In the genomic region with DNA sequence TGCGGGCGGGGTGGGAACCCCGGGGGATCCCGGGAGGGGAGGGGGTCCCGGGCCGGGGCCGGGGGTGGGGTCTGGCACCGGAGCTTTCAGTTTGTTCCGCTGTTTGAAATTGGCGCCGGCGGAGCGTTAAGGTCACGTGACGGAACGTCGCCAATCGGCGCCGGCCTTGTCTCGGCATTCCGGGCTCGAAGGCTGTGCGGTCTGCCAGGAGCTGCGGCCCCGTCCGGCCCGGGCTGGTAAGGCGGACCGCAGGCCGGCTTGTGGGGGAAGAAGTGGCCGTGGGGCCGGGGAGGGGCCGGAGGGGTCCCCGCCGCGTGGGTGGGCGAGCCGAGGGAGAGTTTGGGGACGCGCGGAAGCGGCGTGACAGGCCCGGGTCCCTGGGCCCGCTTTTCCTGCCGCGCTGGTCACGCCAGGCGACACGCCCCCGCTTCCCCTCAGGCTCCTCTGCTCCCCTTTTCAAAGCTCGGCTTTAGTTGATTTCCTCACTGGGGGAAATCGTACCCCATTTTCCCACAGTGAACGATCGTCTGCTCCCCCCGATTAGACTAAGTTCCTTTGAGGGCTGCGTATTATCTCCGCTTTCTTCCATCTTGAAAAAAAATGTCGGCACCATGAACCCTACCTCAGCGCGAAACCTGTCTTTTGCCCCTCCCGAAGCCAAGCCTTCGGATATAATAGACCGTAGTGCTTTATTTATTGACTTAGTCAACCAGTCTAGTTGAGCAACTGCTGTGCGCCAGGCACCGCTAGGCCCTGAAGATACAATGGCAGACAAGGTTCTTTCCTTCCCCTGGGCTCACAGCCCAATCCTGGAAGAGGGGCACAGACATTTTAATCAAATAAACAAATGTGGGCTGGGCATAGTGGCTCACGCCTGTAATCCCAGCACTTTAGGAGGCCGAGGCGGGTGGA, we compare ENCODE assay signal across 1 cellular context.
TF ChIP-seq lines count a peak whose summit lies in the region.

A gene with protein sequence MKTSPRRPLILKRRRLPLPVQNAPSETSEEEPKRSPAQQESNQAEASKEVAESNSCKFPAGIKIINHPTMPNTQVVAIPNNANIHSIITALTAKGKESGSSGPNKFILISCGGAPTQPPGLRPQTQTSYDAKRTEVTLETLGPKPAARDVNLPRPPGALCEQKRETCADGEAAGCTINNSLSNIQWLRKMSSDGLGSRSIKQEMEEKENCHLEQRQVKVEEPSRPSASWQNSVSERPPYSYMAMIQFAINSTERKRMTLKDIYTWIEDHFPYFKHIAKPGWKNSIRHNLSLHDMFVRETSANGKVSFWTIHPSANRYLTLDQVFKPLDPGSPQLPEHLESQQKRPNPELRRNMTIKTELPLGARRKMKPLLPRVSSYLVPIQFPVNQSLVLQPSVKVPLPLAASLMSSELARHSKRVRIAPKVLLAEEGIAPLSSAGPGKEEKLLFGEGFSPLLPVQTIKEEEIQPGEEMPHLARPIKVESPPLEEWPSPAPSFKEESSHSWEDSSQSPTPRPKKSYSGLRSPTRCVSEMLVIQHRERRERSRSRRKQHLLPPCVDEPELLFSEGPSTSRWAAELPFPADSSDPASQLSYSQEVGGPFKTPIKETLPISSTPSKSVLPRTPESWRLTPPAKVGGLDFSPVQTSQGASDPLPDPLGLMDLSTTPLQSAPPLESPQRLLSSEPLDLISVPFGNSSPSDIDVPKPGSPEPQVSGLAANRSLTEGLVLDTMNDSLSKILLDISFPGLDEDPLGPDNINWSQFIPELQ (minus strand): TSS at position 128 of the 912 bp plus-strand sequence. CDS start 2,696 bp downstream, outside the sequence.
A gene with protein sequence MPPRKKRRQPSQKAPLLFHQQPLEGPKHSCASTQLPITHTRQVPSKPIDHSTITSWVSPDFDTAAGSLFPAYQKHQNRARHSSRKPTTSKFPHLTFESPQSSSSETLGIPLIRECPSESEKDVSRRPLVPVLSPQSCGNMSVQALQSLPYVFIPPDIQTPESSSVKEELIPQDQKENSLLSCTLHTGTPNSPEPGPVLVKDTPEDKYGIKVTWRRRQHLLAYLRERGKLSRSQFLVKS (plus strand): TSS at position 177 of the 912 bp plus-strand sequence. CDS start 8,144 bp downstream, outside the sequence.

TF ChIP-seq in GM12878, 131 proteins besides CTCF, POLR2A, EP300 and RAD21 (continued from another document):
- TF ChIP-seq, protein P1, sequence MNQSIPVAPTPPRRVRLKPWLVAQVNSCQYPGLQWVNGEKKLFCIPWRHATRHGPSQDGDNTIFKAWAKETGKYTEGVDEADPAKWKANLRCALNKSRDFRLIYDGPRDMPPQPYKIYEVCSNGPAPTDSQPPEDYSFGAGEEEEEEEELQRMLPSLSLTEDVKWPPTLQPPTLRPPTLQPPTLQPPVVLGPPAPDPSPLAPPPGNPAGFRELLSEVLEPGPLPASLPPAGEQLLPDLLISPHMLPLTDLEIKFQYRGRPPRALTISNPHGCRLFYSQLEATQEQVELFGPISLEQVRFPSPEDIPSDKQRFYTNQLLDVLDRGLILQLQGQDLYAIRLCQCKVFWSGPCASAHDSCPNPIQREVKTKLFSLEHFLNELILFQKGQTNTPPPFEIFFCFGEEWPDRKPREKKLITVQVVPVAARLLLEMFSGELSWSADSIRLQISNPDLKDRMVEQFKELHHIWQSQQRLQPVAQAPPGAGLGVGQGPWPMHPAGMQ (IDR thresholded peaks at IDR 0.05; ENCODE audit: borderline replicate concordance) = no peak
- TF ChIP-seq SUZ12 (IDR thresholded peaks at IDR 0.05; ENCODE audit: unreplicated experiment) (no peak), CEBPB (IDR thresholded peaks at IDR 0.05; ENCODE audit: borderline replicate concordance in 1 of 2, low read depth in 2 of 2, low read length in 2 of 2) (no peak), HDAC6 (IDR thresholded peaks at IDR 0.05; ENCODE audit: unreplicated experiment) (no peak)
- TF ChIP-seq, protein P2, sequence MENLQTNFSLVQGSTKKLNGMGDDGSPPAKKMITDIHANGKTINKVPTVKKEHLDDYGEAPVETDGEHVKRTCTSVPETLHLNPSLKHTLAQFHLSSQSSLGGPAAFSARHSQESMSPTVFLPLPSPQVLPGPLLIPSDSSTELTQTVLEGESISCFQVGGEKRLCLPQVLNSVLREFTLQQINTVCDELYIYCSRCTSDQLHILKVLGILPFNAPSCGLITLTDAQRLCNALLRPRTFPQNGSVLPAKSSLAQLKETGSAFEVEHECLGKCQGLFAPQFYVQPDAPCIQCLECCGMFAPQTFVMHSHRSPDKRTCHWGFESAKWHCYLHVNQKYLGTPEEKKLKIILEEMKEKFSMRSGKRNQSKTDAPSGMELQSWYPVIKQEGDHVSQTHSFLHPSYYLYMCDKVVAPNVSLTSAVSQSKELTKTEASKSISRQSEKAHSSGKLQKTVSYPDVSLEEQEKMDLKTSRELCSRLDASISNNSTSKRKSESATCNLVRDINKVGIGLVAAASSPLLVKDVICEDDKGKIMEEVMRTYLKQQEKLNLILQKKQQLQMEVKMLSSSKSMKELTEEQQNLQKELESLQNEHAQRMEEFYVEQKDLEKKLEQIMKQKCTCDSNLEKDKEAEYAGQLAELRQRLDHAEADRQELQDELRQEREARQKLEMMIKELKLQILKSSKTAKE (IDR thresholded peaks at IDR 0.05; ENCODE audit: low read depth, poor library complexity, severe bottlenecking) = no peak
